ENCODE assay signal across 21 cellular contexts in genomic region chr3:156983559-156983958, GRCh38.
"Had no signal": no experiment of that assay in that cellular context is flagged by ENCODE, and none has a peak within 500 bp of the region (broad histone marks: within the 10 kb centered on the region; RNA-seq: fewer than 3 reads in every experiment).

No MANE protein-coding gene starts in this region.

- FAIRE-seq: TTC549 had no signal

- H3K27me3 Mint-ChIP-seq: activated CD4-positive, alpha-beta T cell treated with anti-CD3 and anti-CD28 coated beads for 36 hours; activated naive CD8-positive, alpha-beta T cell had no signal

- H3K27ac Mint-ChIP-seq: activated CD4-positive, alpha-beta T cell treated with anti-CD3 and anti-CD28 coated beads for 36 hours; activated naive CD8-positive, alpha-beta T cell; activated T-helper 2 cell treated with anti-CD3 and anti-CD28 coated beads, Interferon-gamma antibody, Interleukin-2, Interleukin-4, amounts not matched to agents 10 μg/mL and 5 μg/mL and 100 μg/mL, durations not matched to agents 14 hours and 24 hours and 36 hours; nephron progenitor cell; T-cell; T-helper 2 cell treated with Interferon-gamma antibody and Interleukin-4, amounts not matched to agents 5 μg/mL and 100 μg/mL, for 36 hours had no signal

- H3K4me3 ChIP-seq: breast epithelium, coronary artery, left lung, prostate gland, spleen had no signal

- H3K4me1 Mint-ChIP-seq: activated CD4-positive, alpha-beta T cell treated with anti-CD3 and anti-CD28 coated beads for 36 hours; nephron progenitor cell had no signal

- H3K27ac ChIP-seq: breast epithelium, coronary artery, left lung, prostate gland, spleen had no signal

- H3K27me3 ChIP-seq: breast epithelium, left lung, spleen had no signal

- H3K9me3 ChIP-seq: breast epithelium, left lung, prostate gland, spleen had no signal

- H3K4me3 Mint-ChIP-seq: activated CD4-positive, alpha-beta T cell treated with anti-CD3 and anti-CD28 coated beads for 36 hours; activated naive CD8-positive, alpha-beta T cell; activated T-cell treated with anti-CD3 and anti-CD28 coated beads, Interleukin-2, amount 50 U/mL, for 4 hours; nephron progenitor cell; T-cell; T-helper 2 cell treated with Interferon-gamma antibody and Interleukin-4, amounts not matched to agents 5 μg/mL and 100 μg/mL, for 36 hours had no signal

- ATAC-seq: activated CD4-positive, alpha-beta T cell treated with anti-CD3 and anti-CD28 coated beads for 36 hours; activated T-cell treated with anti-CD3 and anti-CD28 coated beads, Interleukin-2, amount 50 U/mL, for 4 hours; left lung; stimulated activated naive CD8-positive, alpha-beta T cell treated with anti-CD3 and anti-CD28 coated beads, Interleukin-15, Interleukin-2, amounts not matched to agents 100 U/mL and 50 U/mL, for 24 hours; T-cell had no signal

- H3K9me3 Mint-ChIP-seq: activated T-cell treated with anti-CD3 and anti-CD28 coated beads, Interleukin-2, amount 50 U/mL, for 4 hours; activated T-helper 2 cell treated with anti-CD3 and anti-CD28 coated beads, Interferon-gamma antibody, Interleukin-2, Interleukin-4, amounts not matched to agents 10 μg/mL and 5 μg/mL and 100 μg/mL, durations not matched to agents 14 hours and 24 hours and 36 hours; nephron progenitor cell; T-cell; T-helper 2 cell treated with Interferon-gamma antibody and Interleukin-4, amounts not matched to agents 5 μg/mL and 100 μg/mL, for 36 hours had no signal

- H3K36me3 Mint-ChIP-seq: activated naive CD8-positive, alpha-beta T cell; T-cell had no signal

- DNase-seq: activated CD4-positive, alpha-beta T cell treated with anti-CD3 and anti-CD28 coated beads for 36 hours; activated CD4-positive, alpha-beta T cell treated with anti-CD3 and anti-CD28 coated beads, Interleukin-2, amount 50 U/mL, for 4 hours; activated CD8-positive, alpha-beta memory T cell treated with anti-CD3 and anti-CD28 coated beads for 24 hours; activated CD8-positive, alpha-beta memory T cell treated with anti-CD3 and anti-CD28 coated beads, Interleukin-2, amount 50 U/mL, for 48 hours; activated naive CD4-positive, alpha-beta T cell; activated T-cell treated with anti-CD3 and anti-CD28 coated beads, Interleukin-2, amount 50 U/mL, for 4 hours; cerebellar nuclear complex; kidney glomerular epithelial cell; left lung; nephron progenitor cell; spleen; stimulated activated CD4-positive, alpha-beta T cell treated with anti-CD3 and anti-CD28 coated beads, Interleukin-4, amount 100 ng/mL, for 1 hour; stimulated activated naive CD8-positive, alpha-beta T cell treated with anti-CD3 and anti-CD28 coated beads, Interleukin-15, Interleukin-2, amounts not matched to agents 100 U/mL and 50 U/mL, for 24 hours; T-cell had no signal

- H3K36me3 ChIP-seq: breast epithelium, left lung, prostate gland, spleen had no signal

- H3K4me1 ChIP-seq: breast epithelium, left lung, prostate gland had no signal
